17 cellular contexts compared by ENCODE assay signal in genomic region chr11:110738641-110739040, GRCh38. TPM values are rescaled to one million over a fixed set of nuclear protein-coding genes. Genes with fewer than 3 reads are reported as not detected.
DNase-seq lines count a peak whose midpoint lies in the region; ATAC-seq and TF ChIP-seq lines count a peak whose summit lies in the region.
"Had no signal": no experiment of that assay in that cellular context is flagged by ENCODE, and none has a peak within 500 bp of the region (broad histone marks: within the 10 kb centered on the region; RNA-seq: fewer than 3 reads in every experiment).

No MANE protein-coding gene starts in this region.

- H3K36me3 Mint-ChIP-seq in stimulated activated effector memory CD8-positive, alpha-beta T cell treated with anti-CD3 and anti-CD28 coated beads, Interleukin-12 subunit alpha, Interleukin-12 subunit beta, amount 100 ng/mL, for 72 hours = no peaks in the 10 kb centered on the region

- H3K27ac ChIP-seq in Panc1 (ENCODE audit: low read length) (no peak overlapping the region), foreskin keratinocyte (no peak overlapping the region)
- H3K27ac ChIP-seq: GM23248 had no signal

- no peak for DNase-seq in LNCaP clone FGC (ENCODE audit: low read depth)
- no peak for DNase-seq in Panc1 (ENCODE audit: low read depth, low spot score)
- DNase-seq in foreskin keratinocyte = no peak
- no peak for DNase-seq in stimulated activated effector memory CD8-positive, alpha-beta T cell treated with anti-CD3 and anti-CD28 coated beads, Interleukin-12 subunit alpha, Interleukin-12 subunit beta, amount 100 ng/mL, for 72 hours (ENCODE audit: low spot score in 2 of 2)
- DNase-seq in cerebellar nuclear complex (lab: John Stamatoyannopoulos, UW) = no peak
- no peak for DNase-seq in GM13976 (ENCODE audit: low spot score)
- DNase-seq: C1 segment of cervical spinal cord, DMS79 treated with DMSO at 0.1 percent for 48 hours, GM23248, MV-4-11, NCI-H1417 treated with DMSO at 0.1 percent for 48 hours, NCI-H1930, NCI-H226, SW 1271 had no signal

- no peaks in the 10 kb centered on the region for H3K36me3 ChIP-seq in Panc1 (ENCODE audit: control insufficient read depth, insufficient read depth, low read length)

- CTCF ChIA-PET in Panc1 (lab: Charles Lee) = no interaction called here

- in situ Hi-C loops in Panc1 (cut with HindIII; ENCODE audit: low pct_unique_long_range_greater_than_20kb, low sequenced_read_pairs) (no loop called here), GM13976 (cut with MboI; ENCODE audit: low sequenced_read_pairs, unreplicated experiment) (no loop called here)

- BruUV-seq in Panc1 (replicated peaks; lab: Mats Ljungman, UMichigan) = no TSS peak

- TF ChIP-seq CTCF in LNCaP clone FGC (IDR thresholded peaks at IDR 0.05; ENCODE audit: control insufficient read depth, extremely low read depth, insufficient read depth) (0 out of 2 replicates have a peak, but pooled peaks have one; percentile 17), Panc1 (IDR thresholded peaks at IDR 0.05) (0 out of 2 replicates have a peak, but pooled peaks have one; percentile 4), foreskin keratinocyte (conservative IDR thresholded peaks at IDR 0.05) (peak; percentile 10), GM13976 (IDR thresholded peaks at IDR 0.05; ENCODE audit: borderline replicate concordance, control extremely low read depth, extremely low read depth, insufficient read depth, missing control alignments) (no peak)

- ATAC-seq in Panc1 = no peak
- no peak for ATAC-seq in foreskin keratinocyte
- ATAC-seq in stimulated activated effector memory CD8-positive, alpha-beta T cell treated with anti-CD3 and anti-CD28 coated beads, Interleukin-12 subunit alpha, Interleukin-12 subunit beta, amount 100 ng/mL, for 72 hours = peak; percentile 21
- ATAC-seq in GM19395 (IDR thresholded peaks at IDR 0.05; ENCODE audit: unreplicated experiment) = no peak
- ATAC-seq: HCT116, Right ventricle myocardium inferior had no signal

- no peaks in the 10 kb centered on the region for H3K4me1 ChIP-seq in Panc1 (ENCODE audit: control insufficient read depth, insufficient read depth, low read length)
- no peaks in the 10 kb centered on the region for H3K4me1 ChIP-seq in foreskin keratinocyte

- 0 out of 2 replicates have a peak, but pooled peaks cover 2% of the 10 kb centered on the region for H3K27me3 ChIP-seq in Panc1 (ENCODE audit: control insufficient read depth, insufficient read depth, low read length)
- peaks cover 41% of the 10 kb centered on the region for H3K27me3 ChIP-seq in foreskin keratinocyte

- no peaks in the 10 kb centered on the region for H3K9me3 Mint-ChIP-seq in stimulated activated effector memory CD8-positive, alpha-beta T cell treated with anti-CD3 and anti-CD28 coated beads, Interleukin-12 subunit alpha, Interleukin-12 subunit beta, amount 100 ng/mL, for 72 hours

- POLR2A ChIA-PET in Panc1 (lab: Charles Lee) = no interaction called here

- no peaks in the 10 kb centered on the region for H3K4me1 Mint-ChIP-seq in stimulated activated effector memory CD8-positive, alpha-beta T cell treated with anti-CD3 and anti-CD28 coated beads, Interleukin-12 subunit alpha, Interleukin-12 subunit beta, amount 100 ng/mL, for 72 hours

- H3K4me3 ChIP-seq in LNCaP clone FGC (ENCODE audit: low read depth, low read length) (no peak overlapping the region), Panc1 (ENCODE audit: low read depth in 2 of 2, low read length in 2 of 2) (no peak overlapping the region)
- H3K4me3 ChIP-seq: GM23248 had no signal

- no peak overlapping the region for H3K27ac Mint-ChIP-seq in stimulated activated effector memory CD8-positive, alpha-beta T cell treated with anti-CD3 and anti-CD28 coated beads, Interleukin-12 subunit alpha, Interleukin-12 subunit beta, amount 100 ng/mL, for 72 hours

- intact Hi-C loops in Panc1 (cut with micrococcal nuclease; ENCODE audit: unreplicated experiment) = no loop called here

- no peak overlapping the region for H3K4me3 Mint-ChIP-seq in stimulated activated effector memory CD8-positive, alpha-beta T cell treated with anti-CD3 and anti-CD28 coated beads, Interleukin-12 subunit alpha, Interleukin-12 subunit beta, amount 100 ng/mL, for 72 hours

- no peaks in the 10 kb centered on the region for H3K9me3 ChIP-seq in Panc1 (ENCODE audit: control insufficient read depth, insufficient read depth, low read depth, low read length)

RNA-seq across cellular contexts. Expression of gene ARHGAP20, which starts 26.4 kb away (rescaled TPM):
- total RNA-seq in Panc1 (2021; ENCODE audit: unreplicated experiment) = 0.05 TPM
- not detected for polyA plus RNA-seq in Panc1 (2012; ENCODE audit: insufficient read length)
- total RNA-seq in foreskin keratinocyte = not detected in 2 replicates
- not detected in 2 replicates for polyA plus RNA-seq in foreskin keratinocyte
